Comparison of ENCODE assay signal across 20 cellular contexts in genomic region chr10:104104926-104105325, GRCh38. TPM values are rescaled to one million over a fixed set of nuclear protein-coding genes. Genes with fewer than 3 reads are reported as not detected.
DNase-seq lines count a peak whose midpoint lies in the region; ATAC-seq and TF ChIP-seq lines count a peak whose summit lies in the region.
"Had no signal": no experiment of that assay in that cellular context is flagged by ENCODE, and none has a peak within 500 bp of the region (broad histone marks: within the 10 kb centered on the region; RNA-seq: fewer than 3 reads in every experiment).

No MANE protein-coding gene starts in this region.

- BruUV-seq in PC-3 (replicated peaks; lab: Mats Ljungman, UMichigan): no TSS peak

- POLR2A ChIA-PET in PC-3 (lab: Charles Lee; ENCODE audit: unreplicated experiment): no interaction called here

- DNase-seq in DMS53 (lab: John Stamatoyannopoulos, UW) (peak; percentile 67), ELR (ENCODE audit: low read depth) (peak; percentile 64), PC-3 (peak; percentile 81), epithelial cell of prostate (ENCODE audit: low read depth, low spot score) (peak; percentile 49), NCI-H82 (lab: John Stamatoyannopoulos, UW) (no peak)
- DNase-seq: activated CD8-positive, alpha-beta memory T cell treated with anti-CD3 and anti-CD28 coated beads for 24 hours; activated gamma-delta T cell treated with Interleukin-2 at 50 U/mL for 16 hours; activated T-cell treated with anti-CD3 and anti-CD28 coated beads, Interleukin-2, amount 50 U/mL, for 1 hour; amygdala; GOT3; Kasumi-1; kidney glomerular epithelial cell; NCI-H1105; NCI-H2081; NCI-H774; transverse colon; WERI-Rb-1 had no signal

- no peaks in the 10 kb centered on the region for H3K36me3 ChIP-seq in PC-3 (ENCODE audit: low read depth, low read length)
- H3K36me3 ChIP-seq: transverse colon, WERI-Rb-1 had no signal

- no peak overlapping the region for H3K9ac ChIP-seq in PC-3 (ENCODE audit: low read length)

- no peak for TF ChIP-seq CTCF in PC-3 (conservative IDR thresholded peaks at IDR 0.05; ENCODE audit: low read depth, low read length)

- H4K20me1 ChIP-seq in PC-3 (ENCODE audit: low read length): no peaks in the 10 kb centered on the region

- peak overlapping the region; percentile 28; the same call in 1 of the 2 replicates for H3K4me2 ChIP-seq in PC-3 (ENCODE audit: low read length)

- H3K27ac ChIP-seq in PC-3 (ENCODE audit: low read length) (peak overlapping the region; percentile 27; the same call in 1 of the 2 replicates), epithelial cell of prostate (peak overlapping the region; percentile 41)
- H3K27ac ChIP-seq: transverse colon, WERI-Rb-1 had no signal

- CTCF ChIA-PET in PC-3 (lab: Charles Lee): no interaction called here

- no peaks in the 10 kb centered on the region for H3K27me3 ChIP-seq in PC-3 (ENCODE audit: low read length)
- H3K27me3 ChIP-seq: transverse colon had no signal

- peaks cover 8% of the 10 kb centered on the region for H3F3A ChIP-seq in PC-3 (ENCODE audit: low read length, unreplicated experiment)

- no peak overlapping the region for H2AFZ ChIP-seq in PC-3 (ENCODE audit: low read length)

- H3K4me1 ChIP-seq in PC-3 (ENCODE audit: insufficient read depth, low read length): peaks cover 23% of the 10 kb centered on the region

- no peak overlapping the region for H3K4me3 ChIP-seq in PC-3 (ENCODE audit: low read length)
- H3K4me3 ChIP-seq: transverse colon had no signal

- ATAC-seq in PC-3 (peak; percentile 83), HG03045 (IDR thresholded peaks at IDR 0.05; ENCODE audit: unreplicated experiment) (no peak), HG02938 (IDR thresholded peaks at IDR 0.05; ENCODE audit: unreplicated experiment) (no peak)
- ATAC-seq: Right ventricle myocardium inferior had no signal

- no peaks in the 10 kb centered on the region for H3K9me2 ChIP-seq in PC-3 (replicated peaks; ENCODE audit: low read length)

- no peaks in the 10 kb centered on the region for H3K79me2 ChIP-seq in PC-3 (ENCODE audit: low read length)

- no peaks in the 10 kb centered on the region for H3K9me3 ChIP-seq in PC-3 (ENCODE audit: low read length)
- H3K9me3 ChIP-seq: transverse colon had no signal

- intact Hi-C loops in PC-3 (cut with micrococcal nuclease): no loop called here

RNA-seq across cellular contexts. Expression of gene SFR1, which starts 17.0 kb away (rescaled TPM):
- 2.9 and 4.7 TPM in 2 replicates for total RNA-seq in PC-3 (2014; rRNA removed)

RNA-seq across cellular contexts. Expression of gene COL17A1, which starts 19.2 kb away (rescaled TPM):
- total RNA-seq in PC-3 (2014; rRNA removed): 1.2 and 1.6 TPM in 2 replicates
